ENCODE assay signal across 8 cellular contexts in the genomic region with DNA sequence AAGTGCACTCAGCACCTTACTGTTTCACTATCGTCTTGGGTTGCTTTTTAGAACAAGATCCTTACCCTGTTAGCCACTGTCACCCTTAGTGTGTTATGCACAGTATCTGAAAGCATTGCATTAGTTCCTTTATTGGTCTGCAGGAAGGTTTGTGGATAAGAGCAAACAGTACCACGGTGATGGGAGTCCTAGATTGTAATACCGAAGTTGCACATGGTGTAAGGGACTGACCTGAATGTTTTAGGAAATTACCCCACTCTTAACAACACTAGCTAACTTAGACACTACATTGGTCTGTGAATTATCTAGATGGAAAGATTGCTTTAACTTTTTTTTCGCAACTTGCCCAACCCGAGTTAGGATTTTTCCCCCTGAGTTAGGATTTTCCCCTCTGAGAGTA. TPM values are rescaled to one million over a fixed set of nuclear protein-coding genes. Genes with fewer than 3 reads are reported as not detected.
A peak's percentile ranks its signal among the peaks of the same experiment; 100 is the strongest.
DNase-seq lines count a peak whose midpoint lies in the region; ATAC-seq and TF ChIP-seq lines count a peak whose summit lies in the region.

No MANE protein-coding gene starts in this region.

- in situ Hi-C loops in IMR-90 (cut with MboI; ENCODE audit: low sequenced_read_pairs), result no loop called here

- H3K36me3 ChIP-seq in IMR-90 (ENCODE audit: control insufficient read depth, insufficient read depth, low read length) (no peaks in the 10 kb centered on the region), sigmoid colon (no peaks in the 10 kb centered on the region)

- no peaks in the 10 kb centered on the region for H3K4me1 ChIP-seq in IMR-90 (ENCODE audit: control insufficient read depth, insufficient read depth, low read length)
- H3K4me1 ChIP-seq in sigmoid colon, result peaks cover 0 to 47% (median 37%) of the 10 kb centered on the region in 4 donors

- TF ChIP-seq RAD21 in IMR-90 (IDR thresholded peaks at IDR 0.05; ENCODE audit: low read length), result no peak

- peaks cover 31% of the 10 kb centered on the region for H4K20me1 ChIP-seq in IMR-90 (ENCODE audit: insufficient read depth, low read length)

- no peak overlapping the region for H3K56ac ChIP-seq in IMR-90 (ENCODE audit: extremely low read depth, insufficient read depth, low read length)

- H2BK120ac ChIP-seq in IMR-90 (ENCODE audit: low read depth, low read length), result no peak overlapping the region

- BruUV-seq in IMR-90 (replicated peaks; lab: Mats Ljungman, UMichigan), result no TSS peak

- TF ChIP-seq CTCF in IMR-90 (conservative IDR thresholded peaks at IDR 0.05; ENCODE audit: low read depth, low read length) (no peak), VCaP (conservative IDR thresholded peaks at IDR 0.05) (no peak), sigmoid colon (IDR thresholded peaks at IDR 0.05) (no peak)

- no peak overlapping the region for H4K8ac ChIP-seq in IMR-90 (ENCODE audit: low read depth in 2 of 2, low read length in 2 of 2)

- H2BK20ac ChIP-seq in IMR-90 (ENCODE audit: low read depth, low read length), result no peak overlapping the region

- DNase-seq in DMS114 treated with DMSO at 0.1 percent for 48 hours (lab: John Stamatoyannopoulos, UW; ENCODE audit: unreplicated experiment) (peak; percentile 30), IMR-90 (peak; percentile 17), globus pallidus (ENCODE audit: low spot score) (peak; percentile 14), sigmoid colon (no peak), H4 (ENCODE audit: low spot score) (no peak)
- DNase-seq in stimulated activated CD4-positive, alpha-beta T cell treated with anti-CD3 and anti-CD28 coated beads, Interleukin-12 subunit alpha, Interleukin-12 subunit beta, amount 100 ng/mL, for 4 hours, result no peak

- H2BK15ac ChIP-seq in IMR-90 (ENCODE audit: low read depth, low read length), result no peak overlapping the region

- no peak overlapping the region for H2AK5ac ChIP-seq in IMR-90 (ENCODE audit: low read depth, low read length)

- CTCF ChIA-PET in IMR-90 (lab: Yijun Ruan, JAX), result interaction anchor here (0.6 kb wide), 1 partner anchor 1458 kb away, joined by 12 read pairs; no protein-coding TSS in a partner anchor

- H3K27ac ChIP-seq in IMR-90 (ENCODE audit: insufficient read depth, low read length), result peak overlapping the region; percentile 31; the same call in 1 of the 2 replicates
- peak overlapping the region; percentile 97 for H3K27ac ChIP-seq in VCaP
- H3K27ac ChIP-seq in sigmoid colon, result peak overlapping the region; percentile 92 to 99 (median 96)

- H2BK5ac ChIP-seq in IMR-90 (ENCODE audit: low read depth, low read length, poor library complexity, severe bottlenecking), result no peak overlapping the region

- no peak for TF ChIP-seq EP300 in sigmoid colon (IDR thresholded peaks at IDR 0.05)

- dilution Hi-C loops in IMR-90 (cut with HindIII; ENCODE audit: low sequenced_read_pairs, unreplicated experiment), result no loop called here

- no peak overlapping the region for H2AK9ac ChIP-seq in IMR-90 (replicated peaks; ENCODE audit: low read depth, low read length, poor library complexity)

- peak overlapping the region; percentile 52 for H3K23ac ChIP-seq in IMR-90 (ENCODE audit: low read depth, low read length)

- H3K9me1 ChIP-seq in IMR-90 (ENCODE audit: insufficient read depth, low read length), result no peaks in the 10 kb centered on the region

- POLR2A ChIA-PET in IMR-90 (lab: Charles Lee; ENCODE audit: unreplicated experiment), result no interaction called here

- no peak overlapping the region for H2AFZ ChIP-seq in IMR-90 (replicated peaks; ENCODE audit: low read length, poor library complexity)

- H3K4me2 ChIP-seq in IMR-90 (ENCODE audit: low read depth, low read length), result peak overlapping the region; percentile 99

- no peak overlapping the region for H3K18ac ChIP-seq in IMR-90 (ENCODE audit: low read depth, low read length)

- H3K9ac ChIP-seq in IMR-90 (ENCODE audit: low read depth, low read length), result peak overlapping the region; percentile 79; the same call in 1 of the 2 replicates

- TF ChIP-seq POLR2A in IMR-90 (IDR thresholded peaks at IDR 0.05; ENCODE audit: low read depth, low read length), result no peak
- no peak for TF ChIP-seq POLR2A in sigmoid colon (IDR thresholded peaks at IDR 0.05)

- H3K27me3 ChIP-seq in IMR-90 (ENCODE audit: control insufficient read depth, insufficient read depth, low read length) (no peaks in the 10 kb centered on the region), sigmoid colon (no peaks in the 10 kb centered on the region)

- H3K9me3 ChIP-seq in IMR-90 (ENCODE audit: control insufficient read depth, insufficient read depth, low read length) (no peaks in the 10 kb centered on the region), sigmoid colon (no peaks in the 10 kb centered on the region)

- H3K14ac ChIP-seq in IMR-90 (replicated peaks; ENCODE audit: low read depth, low read length), result peak overlapping the region; percentile 4; the same call in 1 of the 2 replicates

- intact Hi-C loops in IMR-90 (cut with micrococcal nuclease), result loop anchor here (5.0 to 10.0 kb wide), 4 partner anchors 233 to 762 kb away; no protein-coding TSS in a partner anchor
- intact Hi-C loops in sigmoid colon (cut with DNase I), result loop anchor here (5.0 to 10.0 kb wide), 3 partner anchors 448 to 611 kb away; partner anchors contain the start of genes GPD1L, OSBPL10 and ZNF860

- no peak overlapping the region for H4K91ac ChIP-seq in IMR-90 (ENCODE audit: insufficient read depth, low read depth, low read length)

- peaks cover 7 to 24% of the 10 kb centered on the region in 2 experiments; a peak in 2 of 4 replicates for H3K79me1 ChIP-seq in IMR-90 (ENCODE audit: low read depth in 1 of 2, low read length in 2 of 2)

- H3K4me3 ChIP-seq in IMR-90 (ENCODE audit: insufficient read depth, low read depth, low read length) (peak overlapping the region; percentile 77), sigmoid colon (peak overlapping the region; percentile 75 to 95 (median 90))

- H4K5ac ChIP-seq in IMR-90 (ENCODE audit: low read depth, low read length), result no peak overlapping the region

- no CpG with 5 or more reads among the region's 5 CpGs for WGBS in IMR-90 (ENCODE audit: extremely low coverage in 2 of 2, insufficient read length in 1 of 2), 2 experiments
- 3% methylated on average over 5 of the region's 5 CpGs for WGBS in sigmoid colon, 2 donors

- H3K4ac ChIP-seq in IMR-90 (ENCODE audit: low read depth, low read length), result peak overlapping the region; percentile 1; the same call in 1 of the 2 replicates

- no peak for ATAC-seq in IMR-90 (ENCODE audit: low read depth)
- ATAC-seq in GM18870 (IDR thresholded peaks at IDR 0.05; ENCODE audit: unreplicated experiment), result no peak

TF ChIP-seq in IMR-90, 13 proteins besides CTCF, POLR2A, EP300 and RAD21:
- TF ChIP-seq NFE2L2 (IDR thresholded peaks at IDR 0.05; ENCODE audit: low read depth, low read length), result no peak
- no peak for TF ChIP-seq MXI1 (IDR thresholded peaks at IDR 0.05; ENCODE audit: borderline replicate concordance, low read depth, low read length)
- TF ChIP-seq RFX5 (IDR thresholded peaks at IDR 0.05; ENCODE audit: low read depth, low read length), result no peak
- no peak for TF ChIP-seq SMC3 (IDR thresholded peaks at IDR 0.05; ENCODE audit: low read depth, low read length)
- TF ChIP-seq CHD1 (IDR thresholded peaks at IDR 0.05; ENCODE audit: low read depth, low read length), result no peak
- TF ChIP-seq BHLHE40 (IDR thresholded peaks at IDR 0.05; ENCODE audit: low read depth, low read length), result no peak
- no peak for TF ChIP-seq RCOR1 (IDR thresholded peaks at IDR 0.05; ENCODE audit: insufficient replicate concordance, low read length)
- no peak for TF ChIP-seq MAFK (IDR thresholded peaks at IDR 0.05; ENCODE audit: low read depth, low read length)
- TF ChIP-seq CEBPB (IDR thresholded peaks at IDR 0.05; ENCODE audit: low read depth, low read length), result no peak
- TF ChIP-seq USF2 (IDR thresholded peaks at IDR 0.05; ENCODE audit: low read depth, low read length), result no peak
- TF ChIP-seq, protein P1, sequence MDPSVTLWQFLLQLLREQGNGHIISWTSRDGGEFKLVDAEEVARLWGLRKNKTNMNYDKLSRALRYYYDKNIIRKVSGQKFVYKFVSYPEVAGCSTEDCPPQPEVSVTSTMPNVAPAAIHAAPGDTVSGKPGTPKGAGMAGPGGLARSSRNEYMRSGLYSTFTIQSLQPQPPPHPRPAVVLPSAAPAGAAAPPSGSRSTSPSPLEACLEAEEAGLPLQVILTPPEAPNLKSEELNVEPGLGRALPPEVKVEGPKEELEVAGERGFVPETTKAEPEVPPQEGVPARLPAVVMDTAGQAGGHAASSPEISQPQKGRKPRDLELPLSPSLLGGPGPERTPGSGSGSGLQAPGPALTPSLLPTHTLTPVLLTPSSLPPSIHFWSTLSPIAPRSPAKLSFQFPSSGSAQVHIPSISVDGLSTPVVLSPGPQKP (IDR thresholded peaks at IDR 0.05; ENCODE audit: borderline replicate concordance, low read depth, low read length), result no peak
TF ChIP-seq in IMR-90: peak in this region for 0.

RNA-seq across cellular contexts. Expression of gene STT3B, which starts 1.3 kb away (rescaled TPM):
- 86.4 and 143 TPM in 2 replicates for total RNA-seq in IMR-90 (2012; rRNA removed)
- 35.6 and 45.5 TPM in 2 replicates for polyA plus RNA-seq in IMR-90 (2012; rRNA removed)
- polyA plus RNA-seq in IMR-90 (2012; cell fraction: cytosol; rRNA removed), result 7.7 and 10.9 TPM in 2 replicates
- 9.2 and 32.2 TPM in 2 replicates for polyA plus RNA-seq in IMR-90 (2012; cell fraction: nucleus; rRNA removed; ENCODE audit: low replicate concordance)
- 100 to 1,000 TPM in 1 of 4 donors, 10 to 100 TPM in 3; 58.9 to 107 (median 72.6) TPM for total RNA-seq in sigmoid colon
- polyA plus RNA-seq in sigmoid colon, result 10 to 100 TPM; 10.8 to 64.1 (median 16.2) TPM
- total RNA-seq in H4 (2014; rRNA removed; shearing (Covaris generic)), result 102 and 113 TPM in 2 replicates

Comparison
In these comparisons a context has a peak if more than half of its experiments do, and no peak if none do; other contexts are left out.
1. DNase-seq: peak in DMS114 treated with DMSO at 0.1 percent for 48 hours (single experiment), IMR-90 (single experiment) and globus pallidus (single experiment); none in sigmoid colon (single experiment), stimulated activated CD4-positive, alpha-beta T cell treated with anti-CD3 and anti-CD28 coated beads, Interleukin-12 subunit alpha, Interleukin-12 subunit beta, amount 100 ng/mL, for 4 hours (single experiment) and H4 (single experiment).
2. H3K27ac ChIP-seq: peak in every context shown above with its lines; median percentile 97 in VCaP; 96 in sigmoid colon; 31 in IMR-90.